16 cellular contexts compared by ENCODE assay signal in genomic region chr5:9524941-9525340, GRCh38. TPM values are rescaled to one million over a fixed set of nuclear protein-coding genes. Genes with fewer than 3 reads are reported as not detected.
DNase-seq lines count a peak whose midpoint lies in the region; ATAC-seq and TF ChIP-seq lines count a peak whose summit lies in the region.
"Had no signal": no experiment of that assay in that cellular context is flagged by ENCODE, and none has a peak within 500 bp of the region (broad histone marks: within the 10 kb centered on the region; RNA-seq: fewer than 3 reads in every experiment).

No MANE protein-coding gene starts in this region.

- no peaks in the 10 kb centered on the region for H3K9me3 ChIP-seq in right lobe of liver

- no peak overlapping the region for H3K27ac ChIP-seq in right lobe of liver

- peaks cover 0 to 39% (median 8%) of the 10 kb centered on the region in 4 donors for H3K4me1 ChIP-seq in right lobe of liver

- no peaks in the 10 kb centered on the region for H3K27me3 ChIP-seq in right lobe of liver

- H3K4me3 ChIP-seq in right lobe of liver: no peak overlapping the region
- H3K4me3 ChIP-seq: GM23338 had no signal

- ATAC-seq in GM19463 (IDR thresholded peaks at IDR 0.05; ENCODE audit: unreplicated experiment) (peak; percentile 40), right lobe of liver (peak; percentile 32 to 66 (median 45))
- ATAC-seq: GM23338 had no signal

- intact Hi-C loops in right lobe of liver (cut with DNase I): no loop called here

- TF ChIP-seq CTCF in right lobe of liver (IDR thresholded peaks at IDR 0.05): no peak

- 30% methylated on average over 1 of the region's 1 CpG for WGBS in right lobe of liver (ENCODE audit: insufficient coverage, low coverage, low lambda C conversion rate, missing lambda C conversion rate)

- DNase-seq in NCI-H510A treated with DMSO at 0.1 percent for 48 hours (lab: John Stamatoyannopoulos, UW) (peak; percentile 17), NCI-H510A (lab: John Stamatoyannopoulos, UW) (no peak), NCI-H69 (lab: John Stamatoyannopoulos, UW) (peak; percentile 11), right lobe of liver (no peak), SIG-M5 treated with dmso at 0.1 percent for 504 hours (lab: John Stamatoyannopoulos, UW; ENCODE audit: unreplicated experiment) (no peak), GF-D8 (lab: John Stamatoyannopoulos, UW) (no peak)
- DNase-seq: C1 segment of cervical spinal cord; Calu3; CD4-positive, alpha-beta T cell; DND-41; GDM1; H7 had no signal

- no peaks in the 10 kb centered on the region for H3K36me3 ChIP-seq in right lobe of liver

- no peak for TF ChIP-seq POLR2A in right lobe of liver (IDR thresholded peaks at IDR 0.05)

RNA-seq across cellular contexts. Expression of gene SEMA5A, which starts 20.9 kb away (rescaled TPM):
- total RNA-seq in right lobe of liver: 10 to 100 TPM in 1 of 6 experiments, 1 to 10 TPM in 5; 3.1 to 12.6 (median 5.7) TPM
- total RNA-seq: B cell, HT-29 had no signal

Comparison
In these comparisons a context has a peak if more than half of its experiments do, and no peak if none do; other contexts are left out.
1. DNase-seq: peak in NCI-H510A treated with DMSO at 0.1 percent for 48 hours (single experiment) and NCI-H69 (single experiment); none in NCI-H510A (single experiment), right lobe of liver (0 of 3), SIG-M5 treated with dmso at 0.1 percent for 504 hours (single experiment) and GF-D8 (single experiment).